12 cellular contexts compared by ENCODE assay signal in the genomic region with DNA sequence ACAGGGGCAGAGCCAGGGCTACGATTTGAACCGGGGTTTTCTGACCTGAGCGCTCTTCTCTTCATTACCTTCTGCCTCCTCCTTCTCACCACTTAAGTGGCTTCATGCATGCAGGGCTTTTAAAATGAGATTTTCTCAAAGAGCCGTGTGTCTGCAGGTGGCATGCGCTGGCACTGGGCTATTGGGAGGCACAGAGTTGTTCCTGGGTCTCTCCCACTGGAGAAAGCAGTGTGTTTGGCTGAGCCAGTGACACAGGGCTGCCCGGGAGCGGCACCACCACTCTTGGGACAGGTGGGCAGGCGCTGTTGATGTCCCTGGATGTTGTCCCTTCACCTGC.
DNase-seq lines count a peak whose midpoint lies in the region; ATAC-seq lines count a peak whose summit lies in the region.
"Had no signal": no experiment of that assay in that cellular context is flagged by ENCODE, and none has a peak within 500 bp of the region (broad histone marks: within the 10 kb centered on the region; RNA-seq: fewer than 3 reads in every experiment).

No MANE protein-coding gene starts in this region.

- H3K27me3 ChIP-seq in thymus (ENCODE audit: control insufficient read depth, insufficient read depth): no peaks in the 10 kb centered on the region
- H3K27me3 ChIP-seq: spleen had no signal

- peak overlapping the region; percentile 39 for H3K27ac Mint-ChIP-seq in activated CD8-positive, alpha-beta memory T cell treated with anti-CD3 and anti-CD28 coated beads, Interleukin-2, amount 10 ng/mL, durations not matched to agents 7 days and 5 days
- H3K27ac Mint-ChIP-seq in activated T-helper 1 cell treated with anti-CD3 and anti-CD28 coated beads, Interleukin-12 subunit alpha, Interleukin-12 subunit beta, Interleukin-2, Interleukin-4 antibody, amounts not matched to agents 30 ng/mL and 10 ng/mL and 1 ng/mL, durations not matched to agents 14 hours and 24 hours and 36 hours: peak overlapping the region; percentile 66

- H3K9me3 ChIP-seq in mesodermal cell (ENCODE audit: control insufficient read depth, low read length) (no peaks in the 10 kb centered on the region), thymus (ENCODE audit: control insufficient read depth) (no peaks in the 10 kb centered on the region)
- H3K9me3 ChIP-seq: spleen had no signal

- ATAC-seq in activated CD8-positive, alpha-beta memory T cell treated with anti-CD3 and anti-CD28 coated beads, Interleukin-2, amount 10 ng/mL, durations not matched to agents 7 days and 5 days: no peak
- ATAC-seq in GM18517 (IDR thresholded peaks at IDR 0.05; ENCODE audit: unreplicated experiment): no peak
- ATAC-seq: left lobe of liver had no signal

- 89 to 96% methylated on average over 7 to 8 of the region's 8 CpGs for WGBS in mesodermal cell (ENCODE audit: insufficient coverage in 2 of 2), 2 experiments
- WGBS in thymus: 59% methylated on average over 8 of the region's 8 CpGs

- H3K27me3 Mint-ChIP-seq in activated CD8-positive, alpha-beta memory T cell treated with anti-CD3 and anti-CD28 coated beads, Interleukin-2, amount 10 ng/mL, durations not matched to agents 7 days and 5 days: no peaks in the 10 kb centered on the region
- no peaks in the 10 kb centered on the region for H3K27me3 Mint-ChIP-seq in activated T-helper 1 cell treated with anti-CD3 and anti-CD28 coated beads, Interleukin-12 subunit alpha, Interleukin-12 subunit beta, Interleukin-2, Interleukin-4 antibody, amounts not matched to agents 30 ng/mL and 10 ng/mL and 1 ng/mL, durations not matched to agents 14 hours and 24 hours and 36 hours (ENCODE audit: insufficient read depth)

- CTCF ChIA-PET in activated CD8-positive, alpha-beta memory T cell treated with anti-CD3 and anti-CD28 coated beads, Interleukin-2, amount 10 ng/mL, durations not matched to agents 7 days and 5 days (lab: Charles Lee): interaction anchor here (0.9 to 1.2 kb wide), 2 partner anchors 10 to 17 kb away, joined by 3 read pairs; no protein-coding TSS in a partner anchor

- no peak overlapping the region for H3K4me3 Mint-ChIP-seq in activated CD8-positive, alpha-beta memory T cell treated with anti-CD3 and anti-CD28 coated beads, Interleukin-2, amount 10 ng/mL, durations not matched to agents 7 days and 5 days
- H3K4me3 Mint-ChIP-seq in activated T-helper 1 cell treated with anti-CD3 and anti-CD28 coated beads, Interleukin-12 subunit alpha, Interleukin-12 subunit beta, Interleukin-2, Interleukin-4 antibody, amounts not matched to agents 30 ng/mL and 10 ng/mL and 1 ng/mL, durations not matched to agents 14 hours and 24 hours and 36 hours: no peak overlapping the region

- H3K36me3 ChIP-seq in mesodermal cell (ENCODE audit: control insufficient read depth, insufficient read depth, low read length) (peaks cover 16% of the 10 kb centered on the region), thymus (ENCODE audit: control insufficient read depth, insufficient read depth) (peaks cover 7% of the 10 kb centered on the region)

- intact Hi-C loops in activated T-helper 1 cell treated with anti-CD3 and anti-CD28 coated beads, Interleukin-12 subunit alpha, Interleukin-12 subunit beta, Interleukin-2, Interleukin-4 antibody, amounts not matched to agents 30 ng/mL and 10 ng/mL and 1 ng/mL, durations not matched to agents 14 hours and 24 hours and 36 hours (cut with micrococcal nuclease): no loop called here

- H3K27ac ChIP-seq in mesodermal cell (ENCODE audit: low read depth, low read length, severe bottlenecking) (peak overlapping the region; percentile 3), thymus (ENCODE audit: low read depth) (peak overlapping the region; percentile 85)
- H3K27ac ChIP-seq: spleen had no signal

- no peak for DNase-seq in activated CD8-positive, alpha-beta memory T cell treated with anti-CD3 and anti-CD28 coated beads, Interleukin-2, amount 10 ng/mL, durations not matched to agents 7 days and 5 days
- no peak for DNase-seq in activated CD8-positive, alpha-beta memory T cell treated with anti-CD3 and anti-CD28 coated beads, Interleukin-2, amount 50 U/mL, for 4 hours
- DNase-seq in activated T-helper 1 cell treated with anti-CD3 and anti-CD28 coated beads, Interleukin-12 subunit alpha, Interleukin-12 subunit beta, Interleukin-2, Interleukin-4 antibody, amounts not matched to agents 30 ng/mL and 10 ng/mL and 1 ng/mL, durations not matched to agents 14 hours and 24 hours and 36 hours (ENCODE audit: low spot score): no peak
- DNase-seq in T1000 (lab: John Stamatoyannopoulos, UW) (no peak), DMS 273 treated with DMSO at 0.1 percent for 48 hours (lab: John Stamatoyannopoulos, UW) (no peak)
- DNase-seq: activated CD8-positive, alpha-beta memory T cell treated with anti-CD3 and anti-CD28 coated beads for 24 hours; NCI-H1930; spleen had no signal

- no peaks in the 10 kb centered on the region for H3K9me3 Mint-ChIP-seq in activated CD8-positive, alpha-beta memory T cell treated with anti-CD3 and anti-CD28 coated beads, Interleukin-2, amount 10 ng/mL, durations not matched to agents 7 days and 5 days (ENCODE audit: low read depth)
- no peaks in the 10 kb centered on the region for H3K9me3 Mint-ChIP-seq in activated T-helper 1 cell treated with anti-CD3 and anti-CD28 coated beads, Interleukin-12 subunit alpha, Interleukin-12 subunit beta, Interleukin-2, Interleukin-4 antibody, amounts not matched to agents 30 ng/mL and 10 ng/mL and 1 ng/mL, durations not matched to agents 14 hours and 24 hours and 36 hours

- H3K4me1 ChIP-seq in mesodermal cell (ENCODE audit: control insufficient read depth, insufficient read depth, low read length, poor library complexity, severe bottlenecking): peaks cover 20% of the 10 kb centered on the region
- peaks cover 54% of the 10 kb centered on the region for H3K4me1 ChIP-seq in thymus (ENCODE audit: control insufficient read depth, insufficient read depth, low read length)

- peaks cover 51% of the 10 kb centered on the region for H3K4me1 Mint-ChIP-seq in activated CD8-positive, alpha-beta memory T cell treated with anti-CD3 and anti-CD28 coated beads, Interleukin-2, amount 10 ng/mL, durations not matched to agents 7 days and 5 days
- H3K4me1 Mint-ChIP-seq in activated T-helper 1 cell treated with anti-CD3 and anti-CD28 coated beads, Interleukin-12 subunit alpha, Interleukin-12 subunit beta, Interleukin-2, Interleukin-4 antibody, amounts not matched to agents 30 ng/mL and 10 ng/mL and 1 ng/mL, durations not matched to agents 14 hours and 24 hours and 36 hours (ENCODE audit: low read depth): peaks cover 81% of the 10 kb centered on the region

- H3K36me3 Mint-ChIP-seq in activated CD8-positive, alpha-beta memory T cell treated with anti-CD3 and anti-CD28 coated beads, Interleukin-2, amount 10 ng/mL, durations not matched to agents 7 days and 5 days: peaks cover 30% of the 10 kb centered on the region
- H3K36me3 Mint-ChIP-seq in activated T-helper 1 cell treated with anti-CD3 and anti-CD28 coated beads, Interleukin-12 subunit alpha, Interleukin-12 subunit beta, Interleukin-2, Interleukin-4 antibody, amounts not matched to agents 30 ng/mL and 10 ng/mL and 1 ng/mL, durations not matched to agents 14 hours and 24 hours and 36 hours (ENCODE audit: low read depth): peaks cover 41% of the 10 kb centered on the region

- H3K4me3 ChIP-seq in mesodermal cell (ENCODE audit: extremely low read depth, insufficient read depth, low read length, poor library complexity, severe bottlenecking) (no peak overlapping the region), thymus (ENCODE audit: low read length) (peak overlapping the region; percentile 32)
- H3K4me3 ChIP-seq: spleen had no signal
